7 cellular contexts compared by ENCODE assay signal in the genomic region with DNA sequence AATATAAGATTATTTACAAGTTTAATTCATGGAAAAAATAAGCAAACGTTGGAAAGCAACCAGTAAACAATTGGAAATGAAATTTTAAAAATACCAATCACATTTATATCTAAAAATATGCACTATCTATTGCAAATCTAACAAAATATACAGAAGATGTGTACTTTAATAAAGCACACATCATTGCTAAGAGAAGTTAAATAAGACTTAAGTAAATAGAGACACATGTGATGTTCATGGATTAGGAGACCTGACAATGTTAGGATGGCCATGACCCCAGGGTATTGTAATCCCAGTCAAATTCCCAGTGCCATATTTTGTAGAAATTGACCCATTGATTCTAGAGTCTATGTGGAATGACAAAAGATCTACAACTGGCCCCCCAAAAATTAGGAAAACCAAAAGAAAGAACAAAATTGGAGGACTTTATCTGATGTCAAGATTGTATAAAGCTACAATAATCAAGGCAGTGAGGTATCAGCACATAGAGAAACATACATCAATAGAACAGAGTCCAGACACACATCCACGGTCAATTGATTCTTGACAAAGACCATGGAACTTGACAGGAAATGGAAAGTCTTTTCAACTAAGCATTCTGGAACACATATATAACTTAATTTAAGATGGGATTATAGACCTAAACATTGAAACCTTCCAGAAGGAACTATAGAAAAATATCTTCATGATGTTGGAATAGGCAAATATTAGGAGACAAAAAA.
"Had no signal": no experiment of that assay in that cellular context is flagged by ENCODE, and none has a peak within 500 bp of the region (broad histone marks: within the 10 kb centered on the region; RNA-seq: fewer than 3 reads in every experiment).

No MANE protein-coding gene starts in this region.

- H3K4me3 ChIP-seq: K562 had no signal

- H3K27ac ChIP-seq: HL-60, KMS-11 had no signal

- FAIRE-seq: HTR-8/SVneo, K562 had no signal

- H3K9ac ChIP-seq: KMS-11 had no signal

- H3K4me2 ChIP-seq: KMS-11 had no signal

- ATAC-seq: K562 had no signal

- DNase-seq: IMR-90, KBM-7, KG1 had no signal
